Comparison of ENCODE assay signal across 8 cellular contexts in genomic region chr3:58049143-58049785, GRCh38. TPM values are rescaled to one million over a fixed set of nuclear protein-coding genes. Genes with fewer than 3 reads are reported as not detected.
DNase-seq lines count a peak whose midpoint lies in the region; ATAC-seq, FAIRE-seq and TF ChIP-seq lines count a peak whose summit lies in the region.

No MANE protein-coding gene starts in this region.

- H3K4me1 ChIP-seq in HepG2 (ENCODE audit: insufficient read depth, low read length) (peaks cover 81% of the 10 kb centered on the region), uterus (peaks cover 0 to 7% of the 10 kb centered on the region in 2 donors)

- in situ Hi-C loops in HepG2 (cut with HindIII; ENCODE audit: extremely low pct_ligation_motif_present, low pct_unique_long_range_greater_than_20kb), result no loop called here

- intact Hi-C loops in HepG2 (cut with micrococcal nuclease; ENCODE audit: unreplicated experiment) (no loop called here), uterus (cut with DNase I; ENCODE audit: low total_unique reads) (no loop called here)

- H4K20me1 ChIP-seq in HepG2 (ENCODE audit: insufficient read depth, low read length), result 0 out of 2 replicates have a peak, but pooled peaks cover 8% of the 10 kb centered on the region

- FAIRE-seq in HepG2 (lab: Jason Lieb, UNC), result peak; percentile 94

- peaks cover 99% of the 10 kb centered on the region for H3K79me2 ChIP-seq in HepG2 (ENCODE audit: insufficient read depth, low read length)

- BruUV-seq in HepG2 (replicated peaks; lab: Mats Ljungman, UMichigan), result no TSS peak

- no peaks in the 10 kb centered on the region for H3K36me3 Mint-ChIP-seq in activated CD8-positive, alpha-beta memory T cell treated with anti-CD3 and anti-CD28 coated beads, Interleukin-2, amount 10 ng/mL, durations not matched to agents 7 days and 5 days
- H3K36me3 Mint-ChIP-seq in activated CD8-positive, alpha-beta T cell treated with anti-CD3 and anti-CD28 coated beads, Interleukin-2, amount 10 ng/mL, durations not matched to agents 7 days and 5 days (ENCODE audit: low read depth), result no peaks in the 10 kb centered on the region

- TF ChIP-seq EP300 in HepG2 (IDR thresholded peaks at IDR 0.05; ENCODE audit: low read depth in 2 of 2, low read length in 2 of 2) (peak; percentile 57 to 86; a peak in 3 of 4 replicates), HepG2 (CRISPR knock-in tag; IDR thresholded peaks at IDR 0.05; ENCODE audit: borderline replicate concordance) (peak; percentile 87)

- TF ChIP-seq RAD21 in HepG2 (CRISPR knock-in tag; IDR thresholded peaks at IDR 0.05), result no peak

- peak overlapping the region; percentile 33 to 71 for H3K27ac ChIP-seq in coronary artery
- peak overlapping the region; percentile 96 for H3K27ac ChIP-seq in HepG2 (ENCODE audit: extremely low read length, insufficient read depth, low read length)
- peak overlapping the region; percentile 75 for H3K27ac ChIP-seq in uterus

- H3K4me3 Mint-ChIP-seq in activated CD8-positive, alpha-beta memory T cell treated with anti-CD3 and anti-CD28 coated beads, Interleukin-2, amount 10 ng/mL, durations not matched to agents 7 days and 5 days, result no peak overlapping the region
- no peak overlapping the region for H3K4me3 Mint-ChIP-seq in activated CD8-positive, alpha-beta T cell treated with anti-CD3 and anti-CD28 coated beads, Interleukin-2, amount 10 ng/mL, durations not matched to agents 7 days and 5 days

- peak; percentile 85 for ATAC-seq in HepG2
- no peak for ATAC-seq in activated CD8-positive, alpha-beta memory T cell treated with anti-CD3 and anti-CD28 coated beads, Interleukin-2, amount 10 ng/mL, durations not matched to agents 7 days and 5 days
- ATAC-seq in activated CD8-positive, alpha-beta T cell treated with anti-CD3 and anti-CD28 coated beads, Interleukin-2, amount 10 ng/mL, durations not matched to agents 7 days and 5 days, result no peak
- ATAC-seq in GM21717 (IDR thresholded peaks at IDR 0.05; ENCODE audit: unreplicated experiment), result no peak

- peaks cover 1 to 4% of the 10 kb centered on the region in 2 experiments; a peak in 1 of 5 replicates for H3K36me3 ChIP-seq in HepG2 (replicated peaks in 1 of 2; ENCODE audit: control insufficient read depth in 1 of 2, insufficient read depth in 2 of 2, low read length in 2 of 2)
- H3K36me3 ChIP-seq in uterus, result no peaks in the 10 kb centered on the region

- H3K4me1 Mint-ChIP-seq in activated CD8-positive, alpha-beta memory T cell treated with anti-CD3 and anti-CD28 coated beads, Interleukin-2, amount 10 ng/mL, durations not matched to agents 7 days and 5 days, result peaks cover 12% of the 10 kb centered on the region
- H3K4me1 Mint-ChIP-seq in activated CD8-positive, alpha-beta T cell treated with anti-CD3 and anti-CD28 coated beads, Interleukin-2, amount 10 ng/mL, durations not matched to agents 7 days and 5 days (ENCODE audit: low read depth), result no peaks in the 10 kb centered on the region

- H3K9me3 ChIP-seq in HepG2 (ENCODE audit: low read length) (no peaks in the 10 kb centered on the region), uterus (no peaks in the 10 kb centered on the region)

- H3K9me3 Mint-ChIP-seq in activated CD8-positive, alpha-beta memory T cell treated with anti-CD3 and anti-CD28 coated beads, Interleukin-2, amount 10 ng/mL, durations not matched to agents 7 days and 5 days (ENCODE audit: low read depth), result no peaks in the 10 kb centered on the region
- H3K9me3 Mint-ChIP-seq in activated CD8-positive, alpha-beta T cell treated with anti-CD3 and anti-CD28 coated beads, Interleukin-2, amount 10 ng/mL, durations not matched to agents 7 days and 5 days (ENCODE audit: insufficient read depth), result no peaks in the 10 kb centered on the region

- H3K9ac ChIP-seq in HepG2 (ENCODE audit: insufficient read depth, low read depth, low read length), result peak overlapping the region; percentile 87

- TF ChIP-seq CTCF in coronary artery (IDR thresholded peaks at IDR 0.05), result no peak
- no peak for TF ChIP-seq CTCF in HepG2 (CRISPR knock-in tag; IDR thresholded peaks at IDR 0.05)
- no peak for TF ChIP-seq CTCF in uterus (IDR thresholded peaks at IDR 0.05)

- peak overlapping the region; percentile 72 for H3K4me2 ChIP-seq in HepG2 (ENCODE audit: low read depth, low read length)

- DNase-seq in NCI-H748 (lab: John Stamatoyannopoulos, UW; ENCODE audit: unreplicated experiment) (peak; percentile 8), NCI-H748 treated with DMSO at 0.1 percent for 48 hours (lab: John Stamatoyannopoulos, UW) (no peak), coronary artery (ENCODE audit: low spot score) (no peak), HepG2 (ENCODE audit: low spot score) (peak; percentile 98), uterus (peak; percentile 60 to 76)
- no peak for DNase-seq in activated CD8-positive, alpha-beta memory T cell treated with anti-CD3 and anti-CD28 coated beads, Interleukin-2, amount 10 ng/mL, durations not matched to agents 7 days and 5 days
- DNase-seq in activated CD8-positive, alpha-beta T cell treated with anti-CD3 and anti-CD28 coated beads, Interleukin-2, amount 10 ng/mL, durations not matched to agents 7 days and 5 days, result no peak

- 8% methylated on average over 10 of the region's 10 CpGs for WGBS in HepG2 (ENCODE audit: low lambda C conversion rate)

- TF ChIP-seq POLR2A in HepG2 (IDR thresholded peaks at IDR 0.05; ENCODE audit: insufficient read depth in 1 of 2, low read depth in 2 of 2, low read length in 2 of 2) (peak in 1 of 2 experiments; percentile 49; a peak in 2 of 4 replicates), uterus (IDR thresholded peaks at IDR 0.05) (no peak)

- POLR2A ChIA-PET in HepG2 (lab: Yijun Ruan, JAX), result interaction anchor here (0.7 to 3.4 kb wide), 15 partner anchors 9 to 257 kb away, joined by 3 to 86 read pairs (median 5); partner anchors contain the start of genes HTD2 and RPP14
- POLR2A ChIA-PET in activated CD8-positive, alpha-beta T cell treated with anti-CD3 and anti-CD28 coated beads, Interleukin-2, amount 10 ng/mL, durations not matched to agents 7 days and 5 days (lab: Charles Lee), result interaction anchor here (0.7 kb wide), 1 partner anchor 47 kb away, joined by 3 read pairs; no protein-coding TSS in a partner anchor

- H3K27me3 ChIP-seq in HepG2 (ENCODE audit: control insufficient read depth in 1 of 2, insufficient read depth in 2 of 2, low read length in 2 of 2) (no peaks in the 10 kb centered on the region), uterus (no peaks in the 10 kb centered on the region)

- no peak overlapping the region for H3K27ac Mint-ChIP-seq in activated CD8-positive, alpha-beta memory T cell treated with anti-CD3 and anti-CD28 coated beads, Interleukin-2, amount 10 ng/mL, durations not matched to agents 7 days and 5 days
- H3K27ac Mint-ChIP-seq in activated CD8-positive, alpha-beta T cell treated with anti-CD3 and anti-CD28 coated beads, Interleukin-2, amount 10 ng/mL, durations not matched to agents 7 days and 5 days, result no peak overlapping the region

- CTCF ChIA-PET in HepG2 (lab: Yijun Ruan, JAX; ENCODE audit: low intra/inter-chr PET ratio, low total read pairs), result no interaction called here
- CTCF ChIA-PET in activated CD8-positive, alpha-beta memory T cell treated with anti-CD3 and anti-CD28 coated beads, Interleukin-2, amount 10 ng/mL, durations not matched to agents 7 days and 5 days (lab: Charles Lee), result interaction anchor here (0.7 kb wide), 1 partner anchor 164 kb away, joined by 3 read pairs; no protein-coding TSS in a partner anchor
- CTCF ChIA-PET in activated CD8-positive, alpha-beta T cell treated with anti-CD3 and anti-CD28 coated beads, Interleukin-2, amount 10 ng/mL, durations not matched to agents 7 days and 5 days (lab: Charles Lee), result no interaction called here

- H3K4me3 ChIP-seq in coronary artery, result no peak overlapping the region
- H3K4me3 ChIP-seq in HepG2 (replicated peaks in 1 of 3; ENCODE audit: insufficient read depth in 1 of 3, low read depth in 2 of 3, low read length in 3 of 3), result peak overlapping the region in 2 of 3 experiments; percentile 12 to 48; a peak in 3 of 6 replicates
- H3K4me3 ChIP-seq in uterus, result no peak overlapping the region

- H3K27me3 Mint-ChIP-seq in activated CD8-positive, alpha-beta memory T cell treated with anti-CD3 and anti-CD28 coated beads, Interleukin-2, amount 10 ng/mL, durations not matched to agents 7 days and 5 days, result no peaks in the 10 kb centered on the region
- no peaks in the 10 kb centered on the region for H3K27me3 Mint-ChIP-seq in activated CD8-positive, alpha-beta T cell treated with anti-CD3 and anti-CD28 coated beads, Interleukin-2, amount 10 ng/mL, durations not matched to agents 7 days and 5 days (ENCODE audit: low read depth)

- H2AFZ ChIP-seq in HepG2 (ENCODE audit: low read length), result no peak overlapping the region

TF ChIP-seq in HepG2, 621 proteins besides CTCF, POLR2A, EP300 and RAD21 (continues in another document):
- TF ChIP-seq FOSL1 (CRISPR knock-in tag; IDR thresholded peaks at IDR 0.05; ENCODE audit: borderline replicate concordance), result peak; percentile 89

RNA-seq across cellular contexts. Expression of gene FLNB, which starts 41.0 kb away (rescaled TPM):
- total RNA-seq in HepG2 (2016; rRNA removed; fragmentation: Illumina TruSeq; extraction: Trizol) (48.8 and 130 TPM in 2 replicates), uterus (100 to 1,000 TPM in 3 of 4 donors, 10 to 100 TPM in 1; 52.4 to 283 (median 148) TPM)
- 13.1 and 13.3 TPM in 2 replicates for total RNA-seq in HepG2 (2016; cell fraction: cytosol; rRNA removed; fragmentation: Illumina TruSeq; extraction: Trizol; ENCODE audit: low read depth)
- total RNA-seq in HepG2 (2016; cell fraction: insoluble cytoplasmic fraction; rRNA removed; fragmentation: Illumina TruSeq; extraction: Trizol), result 39.2 and 136 TPM in 2 replicates
- total RNA-seq in HepG2 (2016; cell fraction: membrane; rRNA removed; fragmentation: Illumina TruSeq; extraction: Trizol), result 18.9 and 22.5 TPM in 2 replicates
- 211 and 228 TPM in 2 replicates for total RNA-seq in HepG2 (2016; cell fraction: nucleus; rRNA removed; fragmentation: Illumina TruSeq; extraction: Trizol)
- polyA plus RNA-seq in HepG2 (2011; rRNA removed), result 106 and 126 TPM in 2 replicates
- 92.4 and 98.4 TPM in 2 replicates for polyA plus RNA-seq in HepG2 (2011; cell fraction: cytosol; rRNA removed)
- polyA plus RNA-seq in HepG2 (2011; cell fraction: nucleus; rRNA removed), result 739 and 796 TPM in 2 replicates
- polyA plus RNA-seq in HepG2 (2012), result 198 and 216 TPM in 2 replicates
- 8.9 and 9.6 TPM in 2 replicates for polyA plus RNA-seq in HepG2 (2016; cell fraction: cytosol; fragmentation: Illumina TruSeq; extraction: Trizol; ENCODE audit: low read depth)
- 41.9 and 44.7 TPM in 2 replicates for polyA plus RNA-seq in HepG2 (2016; cell fraction: insoluble cytoplasmic fraction; fragmentation: Illumina TruSeq; extraction: Trizol; ENCODE audit: low read depth)
- polyA plus RNA-seq in HepG2 (2016; cell fraction: membrane; fragmentation: Illumina TruSeq; extraction: Trizol; ENCODE audit: low read depth), result 15.4 and 16.3 TPM in 2 replicates
- 270 and 279 TPM in 2 replicates for polyA plus RNA-seq in HepG2 (2016; cell fraction: nucleus; fragmentation: Illumina TruSeq; extraction: Trizol; ENCODE audit: insufficient read depth, low read depth)
- polyA minus RNA-seq in HepG2 (2011; rRNA and poly(A)+ RNA removed; ENCODE audit: low replicate concordance), result 277 and 558 TPM in 2 replicates
- polyA minus RNA-seq in HepG2 (2011; cell fraction: cytosol; rRNA and poly(A)+ RNA removed), result 259 and 274 TPM in 2 replicates
- 831 and 1,056 TPM in 2 replicates for polyA minus RNA-seq in HepG2 (2011; cell fraction: nucleus; rRNA and poly(A)+ RNA removed)
- 10 to 100 TPM in 1 of 2 experiments, 1 to 10 TPM in 1; 9.8 to 13.2 TPM for total RNA-seq in activated CD8-positive, alpha-beta memory T cell treated with anti-CD3 and anti-CD28 coated beads, Interleukin-2, amount 10 ng/mL, durations not matched to agents 7 days and 5 days
- 10 to 100 TPM; 14.1 to 15.9 TPM for total RNA-seq in activated CD8-positive, alpha-beta T cell treated with anti-CD3 and anti-CD28 coated beads, Interleukin-2, amount 10 ng/mL, durations not matched to agents 7 days and 5 days

Comparison
In these comparisons a context has a peak if more than half of its experiments do, and no peak if none do; other contexts are left out.
1. DNase-seq: peak in NCI-H748 (single experiment), HepG2 (single experiment) and uterus (2 of 2); none in NCI-H748 treated with DMSO at 0.1 percent for 48 hours (single experiment), coronary artery (single experiment), activated CD8-positive, alpha-beta memory T cell treated with anti-CD3 and anti-CD28 coated beads, Interleukin-2, amount 10 ng/mL, durations not matched to agents 7 days and 5 days (single experiment) and activated CD8-positive, alpha-beta T cell treated with anti-CD3 and anti-CD28 coated beads, Interleukin-2, amount 10 ng/mL, durations not matched to agents 7 days and 5 days (single experiment).
2. H3K4me3 ChIP-seq: peak in HepG2 (2 of 3); none in coronary artery (single experiment) and uterus (0 of 2).
3. Peak in every context shown above with its lines, with median percentiles within 50 percentile points of each other: H3K27ac ChIP-seq.